Comparison of ENCODE assay signal across 16 cellular contexts in the genomic region with DNA sequence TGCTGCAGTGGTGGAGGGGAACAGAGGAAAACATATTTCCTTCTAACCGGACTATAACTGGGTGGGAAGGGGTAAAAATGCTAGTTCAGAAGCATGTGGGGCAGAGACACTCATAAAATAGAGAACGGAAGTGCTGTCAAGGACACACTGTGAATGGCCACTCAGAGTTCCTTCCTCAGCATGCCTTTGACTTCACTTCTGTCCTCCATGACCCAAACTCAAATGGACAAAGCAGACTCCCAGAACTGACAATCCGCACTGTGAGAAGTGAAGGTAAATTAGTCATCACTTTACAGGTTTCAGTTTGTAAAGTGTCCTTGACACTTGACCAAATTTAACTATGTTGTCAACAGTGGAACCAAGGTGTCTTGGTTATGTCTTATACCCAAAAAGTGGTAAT. TPM values are rescaled to one million over a fixed set of nuclear protein-coding genes. Genes with fewer than 3 reads are reported as not detected.
A peak's percentile ranks its signal among the peaks of the same experiment; 100 is the strongest.
DNase-seq lines count a peak whose midpoint lies in the region; ATAC-seq and TF ChIP-seq lines count a peak whose summit lies in the region.
"Had no signal": no experiment of that assay in that cellular context is flagged by ENCODE, and none has a peak within 500 bp of the region (broad histone marks: within the 10 kb centered on the region; RNA-seq: fewer than 3 reads in every experiment).

No MANE protein-coding gene starts in this region.

- H3K36me3 Mint-ChIP-seq in CD14-positive monocyte (peaks cover 0 to 2% of the 10 kb centered on the region in 2 donors), type B pancreatic cell (no peaks in the 10 kb centered on the region)

- no peak overlapping the region for H3K4me3 Mint-ChIP-seq in CD14-positive monocyte
- H3K4me3 Mint-ChIP-seq in type B pancreatic cell = no peak overlapping the region

- H3K27me3 ChIP-seq in OCI-LY1 (ENCODE audit: insufficient read depth, low read length) = no peaks in the 10 kb centered on the region
- no peaks in the 10 kb centered on the region for H3K27me3 ChIP-seq in right atrium auricular region

- H3K9me2 ChIP-seq in OCI-LY1 (ENCODE audit: low read depth, low read length) = no peaks in the 10 kb centered on the region

- peaks cover 0 to 2% (median 0%) of the 10 kb centered on the region in 7 donors for H3K9me3 Mint-ChIP-seq in CD14-positive monocyte
- no peaks in the 10 kb centered on the region for H3K9me3 Mint-ChIP-seq in type B pancreatic cell

- H3K4me1 ChIP-seq in OCI-LY1 (ENCODE audit: insufficient read depth, low read length, severe bottlenecking) = peaks cover 22% of the 10 kb centered on the region
- peaks cover 0 to 12% of the 10 kb centered on the region in 2 donors for H3K4me1 ChIP-seq in right atrium auricular region
- H3K4me1 ChIP-seq: A549, parathyroid adenoma had no signal

- H3K27me3 Mint-ChIP-seq in CD14-positive monocyte (ENCODE audit: low read depth in 3 of 3) (peaks cover 0 to 2% (median 0%) of the 10 kb centered on the region in 3 donors), type B pancreatic cell (no peaks in the 10 kb centered on the region)

- H3K36me3 ChIP-seq in OCI-LY1 (ENCODE audit: insufficient read depth, low read length) (no peaks in the 10 kb centered on the region), right atrium auricular region (no peaks in the 10 kb centered on the region)

- H3K79me2 ChIP-seq in OCI-LY1 (ENCODE audit: insufficient read depth, low read length) = no peaks in the 10 kb centered on the region
- H3K79me2 ChIP-seq: parathyroid adenoma had no signal

- peaks cover 39% of the 10 kb centered on the region for H3K4me1 Mint-ChIP-seq in CD14-positive monocyte
- no peaks in the 10 kb centered on the region for H3K4me1 Mint-ChIP-seq in type B pancreatic cell (ENCODE audit: unreplicated experiment)

- intact Hi-C loops in CD14-positive monocyte (cut with micrococcal nuclease) (loop anchor here in 1 of 2 donors (10.0 kb wide), 1 partner anchor 348 kb away; a partner anchor contains a TSS), sciatic nerve (cut with DNase I) (no loop called here)

- peak overlapping the region; percentile 96 to 99 (median 99) for H3K27ac Mint-ChIP-seq in CD14-positive monocyte
- H3K27ac Mint-ChIP-seq in type B pancreatic cell = no peak overlapping the region

- H3K4me2 ChIP-seq in OCI-LY1 (ENCODE audit: low read length) = no peak overlapping the region
- H3K4me2 ChIP-seq: A549 had no signal

- no peak overlapping the region for H3K9ac ChIP-seq in OCI-LY1 (ENCODE audit: low read length)
- H3K9ac ChIP-seq: parathyroid adenoma had no signal

- no peak for TF ChIP-seq CTCF in CD14-positive monocyte (IDR thresholded peaks at IDR 0.05)
- no peak for TF ChIP-seq CTCF in OCI-LY1 (IDR thresholded peaks at IDR 0.05; ENCODE audit: low read length)
- no peak for TF ChIP-seq CTCF in right atrium auricular region (IDR thresholded peaks at IDR 0.05)
- TF ChIP-seq CTCF in type B pancreatic cell (conservative IDR thresholded peaks at IDR 0.05) = no peak

- H3K27ac ChIP-seq in OCI-LY1 (ENCODE audit: low read depth, low read length, poor library complexity, severe bottlenecking) (no peak overlapping the region), right atrium auricular region (peak overlapping the region; percentile 54 to 55)
- H3K27ac ChIP-seq: A549, C4-2B, parathyroid adenoma had no signal

- peak overlapping the region; percentile 63; the same call in 1 of the 2 replicates for H2AFZ ChIP-seq in OCI-LY1 (ENCODE audit: low read length)

- H3K9me3 ChIP-seq in OCI-LY1 (ENCODE audit: low read length) = no peaks in the 10 kb centered on the region
- no peaks in the 10 kb centered on the region for H3K9me3 ChIP-seq in right atrium auricular region
- H3K9me3 ChIP-seq: A549 had no signal

- ATAC-seq in GM19463 (IDR thresholded peaks at IDR 0.05; ENCODE audit: unreplicated experiment) (peak; percentile 46), sciatic nerve (no peak), HG02840 (IDR thresholded peaks at IDR 0.05; ENCODE audit: low FRiP score, unreplicated experiment) (no peak)
- ATAC-seq: A549; activated CD4-positive, CD25-positive, alpha-beta regulatory T cell treated with anti-CD3 and anti-CD28 coated beads, Interleukin-2, amount 50 U/mL, for 24 hours; HCT116 had no signal

- DNase-seq in CD14-positive monocyte (ENCODE audit: low spot score) (no peak), right atrium auricular region (ENCODE audit: low spot score) (no peak), midbrain (lab: John Stamatoyannopoulos, UW) (no peak), sciatic nerve (ENCODE audit: low spot score) (no peak), type B pancreatic cell (ENCODE audit: extremely low spot score, unreplicated experiment) (no peak)
- DNase-seq: aorta; NCI-H1105 treated with DMSO at 0.1 percent for 48 hours; stimulated activated naive CD4-positive, alpha-beta T cell had no signal

- H3K4me3 ChIP-seq in OCI-LY1 (ENCODE audit: low read depth, low read length, poor library complexity, severe bottlenecking) = no peak overlapping the region
- H3K4me3 ChIP-seq in right atrium auricular region = no peak overlapping the region
- H3K4me3 ChIP-seq: A549 had no signal

- no peaks in the 10 kb centered on the region for H3F3A ChIP-seq in OCI-LY1 (ENCODE audit: insufficient read depth, low read length)

- H4K20me1 ChIP-seq in OCI-LY1 (ENCODE audit: insufficient read depth, low read length) = no peaks in the 10 kb centered on the region

RNA-seq across cellular contexts. Expression of a gene that starts 30.2 kb away (rescaled TPM):
- 10 to 100 TPM; 14.0 to 18.9 TPM for polyA plus RNA-seq in CD14-positive monocyte
- total RNA-seq in right atrium auricular region (10 to 100 TPM; 32.2 to 32.3 TPM), sciatic nerve (81.0 TPM), type B pancreatic cell (ENCODE audit: low replicate concordance) (41.8 and 42.1 TPM in 2 replicates)
